In genomic region chr12:25054783-25055144, GRCh38 we compare ENCODE assay signal across 9 cellular contexts.
DNase-seq lines count a peak whose midpoint lies in the region; ATAC-seq and TF ChIP-seq lines count a peak whose summit lies in the region.
"Had no signal": no experiment of that assay in that cellular context is flagged by ENCODE, and none has a peak within 500 bp of the region (broad histone marks: within the 10 kb centered on the region; RNA-seq: fewer than 3 reads in every experiment).

No MANE protein-coding gene starts in this region.

- no peaks in the 10 kb centered on the region for H3F3A ChIP-seq in neural progenitor cell (ENCODE audit: low read depth)

- no peaks in the 10 kb centered on the region for H3K36me3 ChIP-seq in neural progenitor cell

- in situ Hi-C loops in astrocyte of the spinal cord (cut with HindIII; ENCODE audit: low sequenced_read_pairs): no loop called here

- no peaks in the 10 kb centered on the region for H3K9me3 ChIP-seq in neural progenitor cell (ENCODE audit: low read depth)

- no peak for TF ChIP-seq CTCF in GM12864 (IDR thresholded peaks at IDR 0.05; ENCODE audit: low read depth, low read length, missing control alignments)
- TF ChIP-seq CTCF in astrocyte of the spinal cord (IDR thresholded peaks at IDR 0.05; ENCODE audit: low read depth, low read length): no peak
- TF ChIP-seq CTCF in neural progenitor cell (IDR thresholded peaks at IDR 0.05): no peak

- H3K4me3 ChIP-seq in GM12864 (ENCODE audit: low read depth, low read length) (peak overlapping the region; percentile 74), astrocyte of the spinal cord (ENCODE audit: low read depth, low read length) (no peak overlapping the region), neural progenitor cell (no peak overlapping the region)

- H3K4me1 Mint-ChIP-seq in neural progenitor cell: no peaks in the 10 kb centered on the region

- peaks cover 2% of the 10 kb centered on the region for H3K9me3 Mint-ChIP-seq in neural progenitor cell

- DNase-seq in GM12864 (ENCODE audit: low read depth): peak; percentile 56
- DNase-seq in T-helper 2 cell: peak in 3 of 5 experiments; percentile 8 to 92 (median 39)
- DNase-seq in astrocyte of the spinal cord (ENCODE audit: low read depth, low spot score): peak; percentile 58
- DNase-seq in stimulated activated CD4-positive, alpha-beta T cell treated with anti-CD3 and anti-CD28 coated beads, Interleukin-15, amount 100 ng/mL, for 24 hours: peak; percentile 73
- DNase-seq in neural progenitor cell (ENCODE audit: low spot score): no peak
- DNase-seq in LoVo (ENCODE audit: low spot score): no peak
- DNase-seq: left colon had no signal

- ATAC-seq in HG03175 (IDR thresholded peaks at IDR 0.05; ENCODE audit: unreplicated experiment) (no peak), HG03432 (IDR thresholded peaks at IDR 0.05; ENCODE audit: unreplicated experiment) (no peak)
- ATAC-seq: left colon had no signal

- no peak overlapping the region for H3K4me3 Mint-ChIP-seq in neural progenitor cell

- no peak overlapping the region for H3K27ac ChIP-seq in neural progenitor cell

- H3K36me3 Mint-ChIP-seq in neural progenitor cell: no peaks in the 10 kb centered on the region

- H3K9ac ChIP-seq in neural progenitor cell: no peak overlapping the region

- no peak overlapping the region for H3K4me2 ChIP-seq in neural progenitor cell

- H3K27ac Mint-ChIP-seq in neural progenitor cell: no peak overlapping the region

- H2AFZ ChIP-seq in neural progenitor cell (replicated peaks): no peak overlapping the region

- H3K27me3 Mint-ChIP-seq in neural progenitor cell (ENCODE audit: insufficient read depth, low read depth): peaks cover 3% of the 10 kb centered on the region

- H3K4me1 ChIP-seq in neural progenitor cell: no peaks in the 10 kb centered on the region

- H3K79me2 ChIP-seq in neural progenitor cell (ENCODE audit: low read depth): no peaks in the 10 kb centered on the region

- no peaks in the 10 kb centered on the region for H3K27me3 ChIP-seq in neural progenitor cell

- H4K20me1 ChIP-seq in neural progenitor cell (ENCODE audit: low read depth): no peaks in the 10 kb centered on the region

Comparison
In these comparisons a context has a peak if more than half of its experiments do, and no peak if none do; other contexts are left out.
1. DNase-seq: peak in GM12864 (single experiment), T-helper 2 cell (3 of 5), astrocyte of the spinal cord (single experiment) and stimulated activated CD4-positive, alpha-beta T cell treated with anti-CD3 and anti-CD28 coated beads, Interleukin-15, amount 100 ng/mL, for 24 hours (single experiment); none in neural progenitor cell (single experiment) and LoVo (single experiment).